ENCODE assay signal across 2 cellular contexts in the genomic region with DNA sequence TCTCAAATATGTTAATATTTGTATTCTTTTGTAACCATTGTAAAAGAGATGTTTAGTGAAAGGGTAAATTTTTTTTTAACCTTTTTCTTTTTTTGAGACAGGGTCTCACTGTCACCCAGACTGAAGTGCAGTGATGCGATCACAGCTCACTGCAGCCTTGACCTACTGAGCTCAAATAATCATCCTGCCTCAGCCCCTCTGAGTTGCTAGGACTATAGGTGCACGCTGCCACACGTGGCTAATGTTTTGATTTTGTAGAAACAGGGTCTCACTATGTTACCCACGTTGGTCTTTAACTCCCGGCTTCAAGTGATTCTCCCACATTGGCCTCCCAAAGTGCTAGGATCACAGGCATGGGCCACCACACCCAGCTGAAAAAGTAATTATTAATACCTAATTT.
TF ChIP-seq lines count a peak whose summit lies in the region.

No MANE protein-coding gene starts in this region.

TF ChIP-seq in A549, 52 proteins besides CTCF, POLR2A, EP300 and RAD21:
- TF ChIP-seq GATA3 (IDR thresholded peaks at IDR 0.05; ENCODE audit: borderline replicate concordance) (no peak), NPAS2 (CRISPR knock-in tag; IDR thresholded peaks at IDR 0.05; ENCODE audit: borderline replicate concordance) (no peak), HOXB13 (CRISPR knock-in tag; IDR thresholded peaks at IDR 0.05; ENCODE audit: low read depth) (no peak)
- TF ChIP-seq, protein P1, sequence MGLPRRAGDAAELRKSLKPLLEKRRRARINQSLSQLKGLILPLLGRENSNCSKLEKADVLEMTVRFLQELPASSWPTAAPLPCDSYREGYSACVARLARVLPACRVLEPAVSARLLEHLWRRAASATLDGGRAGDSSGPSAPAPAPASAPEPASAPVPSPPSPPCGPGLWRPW (IDR thresholded peaks at IDR 0.05), result no peak
TF ChIP-seq in A549: peak in this region for 0.

TF ChIP-seq in HepG2, 621 proteins besides CTCF, POLR2A, EP300 and RAD21 (continues in another document):
- TF ChIP-seq THAP11 (CRISPR knock-in tag; IDR thresholded peaks at IDR 0.05) (no peak), ZNF564 (CRISPR knock-in tag; IDR thresholded peaks at IDR 0.05) (no peak), RARG (CRISPR knock-in tag; IDR thresholded peaks at IDR 0.05; ENCODE audit: low read depth) (no peak), RBM39 (IDR thresholded peaks at IDR 0.05; ENCODE audit: low read depth, low read length, poor library complexity, severe bottlenecking) (no peak), SMAD3 (CRISPR knock-in tag; IDR thresholded peaks at IDR 0.05) (no peak), ZNF878 (CRISPR knock-in tag; IDR thresholded peaks at IDR 0.05) (no peak), ZNF501 (CRISPR knock-in tag; IDR thresholded peaks at IDR 0.05) (no peak), SNRNP70 (IDR thresholded peaks at IDR 0.05; ENCODE audit: low read depth, low read length) (no peak), ZNF782 (CRISPR knock-in tag; IDR thresholded peaks at IDR 0.05; ENCODE audit: borderline replicate concordance) (no peak), ZNF775 (CRISPR knock-in tag; IDR thresholded peaks at IDR 0.05; ENCODE audit: borderline replicate concordance) (no peak), POLR2AphosphoS2 (IDR thresholded peaks at IDR 0.05; ENCODE audit: low read depth, low read length) (no peak), ZNF317 (CRISPR knock-in tag; IDR thresholded peaks at IDR 0.05) (no peak), XRCC5 (optimal IDR thresholded peaks at IDR 0.05; ENCODE audit: low read length) (no peak), ZSCAN22 (CRISPR knock-in tag; IDR thresholded peaks at IDR 0.05) (no peak), NRL (CRISPR knock-in tag; IDR thresholded peaks at IDR 0.05; ENCODE audit: borderline replicate concordance) (no peak), BRD4 (CRISPR knock-in tag; IDR thresholded peaks at IDR 0.05) (no peak), ELF4 (CRISPR knock-in tag; IDR thresholded peaks at IDR 0.05; ENCODE audit: borderline replicate concordance) (no peak), CREB3 (CRISPR knock-in tag; IDR thresholded peaks at IDR 0.05) (no peak), ZNF496 (CRISPR knock-in tag; IDR thresholded peaks at IDR 0.05; ENCODE audit: insufficient replicate concordance) (no peak), ZNF737 (CRISPR knock-in tag; IDR thresholded peaks at IDR 0.05; ENCODE audit: borderline replicate concordance) (no peak), ZNF121 (CRISPR knock-in tag; IDR thresholded peaks at IDR 0.05) (no peak), ZNF513 (CRISPR knock-in tag; conservative IDR thresholded peaks at IDR 0.05) (no peak), SRF (IDR thresholded peaks at IDR 0.05; ENCODE audit: low read depth, low read length) (no peak), ZNF550 (CRISPR knock-in tag; IDR thresholded peaks at IDR 0.05; ENCODE audit: borderline replicate concordance) (no peak), ZNF770 (CRISPR knock-in tag; IDR thresholded peaks at IDR 0.05) (no peak), ARHGAP35 (CRISPR knock-in tag; IDR thresholded peaks at IDR 0.05; ENCODE audit: borderline replicate concordance) (no peak), TRIM24 (CRISPR knock-in tag; IDR thresholded peaks at IDR 0.05) (no peak), NFRKB (IDR thresholded peaks at IDR 0.05) (no peak), ZNF335 (CRISPR knock-in tag; IDR thresholded peaks at IDR 0.05) (no peak), ZNF850 (CRISPR knock-in tag; conservative IDR thresholded peaks at IDR 0.05) (no peak), ZNF282 (IDR thresholded peaks at IDR 0.05; ENCODE audit: partially characterized antibody) (no peak), ZNF333 (CRISPR knock-in tag; IDR thresholded peaks at IDR 0.05; ENCODE audit: borderline replicate concordance) (no peak), RFX5 (IDR thresholded peaks at IDR 0.05; ENCODE audit: low read depth, low read length) (no peak), MTA1 (CRISPR knock-in tag; IDR thresholded peaks at IDR 0.05; ENCODE audit: borderline replicate concordance) (no peak), TBX3 (IDR thresholded peaks at IDR 0.05; ENCODE audit: borderline replicate concordance) (no peak)
- TF ChIP-seq, protein P2, sequence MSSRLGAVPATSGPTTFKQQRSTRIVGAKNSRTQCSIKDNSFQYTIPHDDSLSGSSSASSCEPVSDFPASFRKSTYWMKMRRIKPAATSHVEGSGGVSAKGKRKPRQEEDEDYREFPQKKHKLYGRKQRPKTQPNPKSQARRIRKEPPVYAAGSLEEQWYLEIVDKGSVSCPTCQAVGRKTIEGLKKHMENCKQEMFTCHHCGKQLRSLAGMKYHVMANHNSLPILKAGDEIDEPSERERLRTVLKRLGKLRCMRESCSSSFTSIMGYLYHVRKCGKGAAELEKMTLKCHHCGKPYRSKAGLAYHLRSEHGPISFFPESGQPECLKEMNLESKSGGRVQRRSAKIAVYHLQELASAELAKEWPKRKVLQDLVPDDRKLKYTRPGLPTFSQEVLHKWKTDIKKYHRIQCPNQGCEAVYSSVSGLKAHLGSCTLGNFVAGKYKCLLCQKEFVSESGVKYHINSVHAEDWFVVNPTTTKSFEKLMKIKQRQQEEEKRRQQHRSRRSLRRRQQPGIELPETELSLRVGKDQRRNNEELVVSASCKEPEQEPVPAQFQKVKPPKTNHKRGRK (CRISPR knock-in tag; IDR thresholded peaks at IDR 0.05), result no peak
- TF ChIP-seq, protein P3, sequence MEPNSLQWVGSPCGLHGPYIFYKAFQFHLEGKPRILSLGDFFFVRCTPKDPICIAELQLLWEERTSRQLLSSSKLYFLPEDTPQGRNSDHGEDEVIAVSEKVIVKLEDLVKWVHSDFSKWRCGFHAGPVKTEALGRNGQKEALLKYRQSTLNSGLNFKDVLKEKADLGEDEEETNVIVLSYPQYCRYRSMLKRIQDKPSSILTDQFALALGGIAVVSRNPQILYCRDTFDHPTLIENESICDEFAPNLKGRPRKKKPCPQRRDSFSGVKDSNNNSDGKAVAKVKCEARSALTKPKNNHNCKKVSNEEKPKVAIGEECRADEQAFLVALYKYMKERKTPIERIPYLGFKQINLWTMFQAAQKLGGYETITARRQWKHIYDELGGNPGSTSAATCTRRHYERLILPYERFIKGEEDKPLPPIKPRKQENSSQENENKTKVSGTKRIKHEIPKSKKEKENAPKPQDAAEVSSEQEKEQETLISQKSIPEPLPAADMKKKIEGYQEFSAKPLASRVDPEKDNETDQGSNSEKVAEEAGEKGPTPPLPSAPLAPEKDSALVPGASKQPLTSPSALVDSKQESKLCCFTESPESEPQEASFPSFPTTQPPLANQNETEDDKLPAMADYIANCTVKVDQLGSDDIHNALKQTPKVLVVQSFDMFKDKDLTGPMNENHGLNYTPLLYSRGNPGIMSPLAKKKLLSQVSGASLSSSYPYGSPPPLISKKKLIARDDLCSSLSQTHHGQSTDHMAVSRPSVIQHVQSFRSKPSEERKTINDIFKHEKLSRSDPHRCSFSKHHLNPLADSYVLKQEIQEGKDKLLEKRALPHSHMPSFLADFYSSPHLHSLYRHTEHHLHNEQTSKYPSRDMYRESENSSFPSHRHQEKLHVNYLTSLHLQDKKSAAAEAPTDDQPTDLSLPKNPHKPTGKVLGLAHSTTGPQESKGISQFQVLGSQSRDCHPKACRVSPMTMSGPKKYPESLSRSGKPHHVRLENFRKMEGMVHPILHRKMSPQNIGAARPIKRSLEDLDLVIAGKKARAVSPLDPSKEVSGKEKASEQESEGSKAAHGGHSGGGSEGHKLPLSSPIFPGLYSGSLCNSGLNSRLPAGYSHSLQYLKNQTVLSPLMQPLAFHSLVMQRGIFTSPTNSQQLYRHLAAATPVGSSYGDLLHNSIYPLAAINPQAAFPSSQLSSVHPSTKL (CRISPR knock-in tag; IDR thresholded peaks at IDR 0.05), result peak; percentile 47
- TF ChIP-seq, protein P4, sequence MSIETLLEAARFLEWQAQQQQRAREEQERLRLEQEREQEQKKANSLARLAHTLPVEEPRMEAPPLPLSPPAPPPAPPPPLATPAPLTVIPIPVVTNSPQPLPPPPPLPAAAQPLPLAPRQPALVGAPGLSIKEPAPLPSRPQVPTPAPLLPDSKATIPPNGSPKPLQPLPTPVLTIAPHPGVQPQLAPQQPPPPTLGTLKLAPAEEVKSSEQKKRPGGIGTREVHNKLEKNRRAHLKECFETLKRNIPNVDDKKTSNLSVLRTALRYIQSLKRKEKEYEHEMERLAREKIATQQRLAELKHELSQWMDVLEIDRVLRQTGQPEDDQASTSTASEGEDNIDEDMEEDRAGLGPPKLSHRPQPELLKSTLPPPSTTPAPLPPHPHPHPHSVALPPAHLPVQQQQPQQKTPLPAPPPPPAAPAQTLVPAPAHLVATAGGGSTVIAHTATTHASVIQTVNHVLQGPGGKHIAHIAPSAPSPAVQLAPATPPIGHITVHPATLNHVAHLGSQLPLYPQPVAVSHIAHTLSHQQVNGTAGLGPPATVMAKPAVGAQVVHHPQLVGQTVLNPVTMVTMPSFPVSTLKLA (IDR thresholded peaks at IDR 0.05), result peak; percentile 73
- TF ChIP-seq, protein P5, sequence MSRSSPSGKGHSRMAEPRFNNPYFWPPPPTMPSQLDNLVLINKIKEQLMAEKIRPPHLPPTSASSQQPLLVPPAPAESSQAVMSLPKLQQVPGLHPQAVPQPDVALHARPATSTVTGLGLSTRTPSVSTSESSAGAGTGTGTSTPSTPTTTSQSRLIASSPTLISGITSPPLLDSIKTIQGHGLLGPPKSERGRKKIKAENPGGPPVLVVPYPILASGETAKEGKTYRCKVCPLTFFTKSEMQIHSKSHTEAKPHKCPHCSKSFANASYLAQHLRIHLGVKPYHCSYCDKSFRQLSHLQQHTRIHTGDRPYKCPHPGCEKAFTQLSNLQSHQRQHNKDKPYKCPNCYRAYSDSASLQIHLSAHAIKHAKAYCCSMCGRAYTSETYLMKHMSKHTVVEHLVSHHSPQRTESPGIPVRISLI (CRISPR knock-in tag; IDR thresholded peaks at IDR 0.05; ENCODE audit: borderline replicate concordance), result 0 out of 2 replicates have a peak, but pooled peaks have one; percentile 1
- TF ChIP-seq, protein P6, sequence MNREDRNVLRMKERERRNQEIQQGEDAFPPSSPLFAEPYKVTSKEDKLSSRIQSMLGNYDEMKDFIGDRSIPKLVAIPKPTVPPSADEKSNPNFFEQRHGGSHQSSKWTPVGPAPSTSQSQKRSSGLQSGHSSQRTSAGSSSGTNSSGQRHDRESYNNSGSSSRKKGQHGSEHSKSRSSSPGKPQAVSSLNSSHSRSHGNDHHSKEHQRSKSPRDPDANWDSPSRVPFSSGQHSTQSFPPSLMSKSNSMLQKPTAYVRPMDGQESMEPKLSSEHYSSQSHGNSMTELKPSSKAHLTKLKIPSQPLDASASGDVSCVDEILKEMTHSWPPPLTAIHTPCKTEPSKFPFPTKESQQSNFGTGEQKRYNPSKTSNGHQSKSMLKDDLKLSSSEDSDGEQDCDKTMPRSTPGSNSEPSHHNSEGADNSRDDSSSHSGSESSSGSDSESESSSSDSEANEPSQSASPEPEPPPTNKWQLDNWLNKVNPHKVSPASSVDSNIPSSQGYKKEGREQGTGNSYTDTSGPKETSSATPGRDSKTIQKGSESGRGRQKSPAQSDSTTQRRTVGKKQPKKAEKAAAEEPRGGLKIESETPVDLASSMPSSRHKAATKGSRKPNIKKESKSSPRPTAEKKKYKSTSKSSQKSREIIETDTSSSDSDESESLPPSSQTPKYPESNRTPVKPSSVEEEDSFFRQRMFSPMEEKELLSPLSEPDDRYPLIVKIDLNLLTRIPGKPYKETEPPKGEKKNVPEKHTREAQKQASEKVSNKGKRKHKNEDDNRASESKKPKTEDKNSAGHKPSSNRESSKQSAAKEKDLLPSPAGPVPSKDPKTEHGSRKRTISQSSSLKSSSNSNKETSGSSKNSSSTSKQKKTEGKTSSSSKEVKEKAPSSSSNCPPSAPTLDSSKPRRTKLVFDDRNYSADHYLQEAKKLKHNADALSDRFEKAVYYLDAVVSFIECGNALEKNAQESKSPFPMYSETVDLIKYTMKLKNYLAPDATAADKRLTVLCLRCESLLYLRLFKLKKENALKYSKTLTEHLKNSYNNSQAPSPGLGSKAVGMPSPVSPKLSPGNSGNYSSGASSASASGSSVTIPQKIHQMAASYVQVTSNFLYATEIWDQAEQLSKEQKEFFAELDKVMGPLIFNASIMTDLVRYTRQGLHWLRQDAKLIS (CRISPR knock-in tag; IDR thresholded peaks at IDR 0.05), result no peak
